Comparison of ENCODE assay signal across 12 cellular contexts in genomic region chr3:152719264-152719663, GRCh38.
DNase-seq lines count a peak whose midpoint lies in the region; ATAC-seq and TF ChIP-seq lines count a peak whose summit lies in the region.
"Had no signal": no experiment of that assay in that cellular context is flagged by ENCODE, and none has a peak within 500 bp of the region (broad histone marks: within the 10 kb centered on the region; RNA-seq: fewer than 3 reads in every experiment).

No MANE protein-coding gene starts in this region.

- no peak overlapping the region for H3K27ac Mint-ChIP-seq in endodermal cell
- H3K27ac Mint-ChIP-seq: activated T-helper 17 cell treated with anti-CD3 and anti-CD28 coated beads, Interleukin-2, amount 50 U/mL, for 72 hours had no signal

- H3K4me3 ChIP-seq in endodermal cell (ENCODE audit: low read length) = no peak overlapping the region
- no peak overlapping the region for H3K4me3 ChIP-seq in retinal pigment epithelial cell (ENCODE audit: low read length)
- H3K4me3 ChIP-seq: left ventricle myocardium inferior, psoas muscle had no signal

- peaks cover 12% of the 10 kb centered on the region for H3K9me3 Mint-ChIP-seq in endodermal cell
- H3K9me3 Mint-ChIP-seq: activated T-helper 17 cell treated with anti-CD3 and anti-CD28 coated beads, Interleukin-2, amount 50 U/mL, for 72 hours had no signal

- H3K36me3 ChIP-seq in endodermal cell (ENCODE audit: control insufficient read depth, insufficient read depth, low read length) = no peaks in the 10 kb centered on the region
- H3K36me3 ChIP-seq: left ventricle myocardium inferior had no signal

- no peaks in the 10 kb centered on the region for H3K4me1 ChIP-seq in endodermal cell (ENCODE audit: control insufficient read depth, insufficient read depth, low read length)
- H3K4me1 ChIP-seq: left ventricle myocardium inferior, psoas muscle had no signal

- H3K9me3 ChIP-seq in endodermal cell (ENCODE audit: control insufficient read depth, low read length) = peaks cover 16% of the 10 kb centered on the region
- H3K9me3 ChIP-seq: psoas muscle had no signal

- WGBS in endodermal cell (ENCODE audit: insufficient coverage in 1 of 2, insufficient read length in 1 of 2), 2 experiments = 100% methylated on average over 1 to 2 of the region's 2 CpGs

- DNase-seq in NCI-H226 = peak; percentile 50
- DNase-seq in endodermal cell = no peak
- peak; percentile 32 for DNase-seq in retinal pigment epithelial cell (ENCODE audit: low read depth)
- no peak for DNase-seq in Ammon's horn (ENCODE audit: low spot score)
- DNase-seq: left ventricle myocardium inferior, NCI-H524 treated with DMSO at 0.1 percent for 48 hours, psoas muscle had no signal

- TF ChIP-seq CTCF in endodermal cell (conservative IDR thresholded peaks at IDR 0.05) = no peak
- no peak for TF ChIP-seq CTCF in retinal pigment epithelial cell (conservative IDR thresholded peaks at IDR 0.05; ENCODE audit: low read depth, low read length)

- no peaks in the 10 kb centered on the region for H3K27me3 ChIP-seq in endodermal cell (ENCODE audit: control insufficient read depth, insufficient read depth, low read length, poor library complexity, severe bottlenecking)

- no peak overlapping the region for H3K4me3 Mint-ChIP-seq in endodermal cell
- H3K4me3 Mint-ChIP-seq: activated T-helper 17 cell treated with anti-CD3 and anti-CD28 coated beads, Interleukin-2, amount 50 U/mL, for 72 hours had no signal

- no peak overlapping the region for H3K9ac ChIP-seq in endodermal cell (ENCODE audit: extremely low read depth, low read length, poor library complexity, severe bottlenecking)

- ATAC-seq in GM19463 (IDR thresholded peaks at IDR 0.05; ENCODE audit: unreplicated experiment) (peak; percentile 48), HG03457 (IDR thresholded peaks at IDR 0.05; ENCODE audit: unreplicated experiment) (no peak), GM21786 (IDR thresholded peaks at IDR 0.05; ENCODE audit: unreplicated experiment) (no peak)
- ATAC-seq: activated T-helper 17 cell treated with anti-CD3 and anti-CD28 coated beads, Interleukin-2, amount 50 U/mL, for 72 hours; psoas muscle had no signal

- no peaks in the 10 kb centered on the region for H3K27me3 Mint-ChIP-seq in endodermal cell (ENCODE audit: insufficient read depth)

- peak overlapping the region; percentile 45 for H3K27ac ChIP-seq in endodermal cell (ENCODE audit: low read depth, low read length)
- H3K27ac ChIP-seq: left ventricle myocardium inferior, psoas muscle, VCaP had no signal

- peaks cover 2% of the 10 kb centered on the region for H3K36me3 Mint-ChIP-seq in endodermal cell (ENCODE audit: low read depth)

- peaks cover 12% of the 10 kb centered on the region for H3K4me1 Mint-ChIP-seq in endodermal cell
- H3K4me1 Mint-ChIP-seq: activated T-helper 17 cell treated with anti-CD3 and anti-CD28 coated beads, Interleukin-2, amount 50 U/mL, for 72 hours had no signal

Comparison
In these comparisons a context has a peak if more than half of its experiments do, and no peak if none do; other contexts are left out.
1. DNase-seq: peak in NCI-H226 (single experiment) and retinal pigment epithelial cell (single experiment); none in endodermal cell (single experiment) and Ammon's horn (single experiment).